Comparison of ENCODE assay signal across 7 cellular contexts in genomic region chr6:33418690-33419291, GRCh38. TPM values are rescaled to one million over a fixed set of nuclear protein-coding genes. Genes with fewer than 3 reads are reported as not detected.
DNase-seq lines count a peak whose midpoint lies in the region; ATAC-seq and TF ChIP-seq lines count a peak whose summit lies in the region.

No MANE protein-coding gene starts in this region.

- intact Hi-C loops in activated CD4-positive, alpha-beta memory T cell treated with anti-CD3 and anti-CD28 coated beads for 36 hours (cut with micrococcal nuclease): loop anchor here (1.0 to 10.0 kb wide), 12 partner anchors 8 to 1224 kb away; partner anchors contain the start of genes BRD2, GPSM3, KIFC1 and PBX2
- intact Hi-C loops in gastrocnemius medialis (cut with DNase I; ENCODE audit: low total_unique reads): loop anchor here (1.0 to 5.0 kb wide), 2 partner anchors 8 to 216 kb away; partner anchors contain the start of genes HSD17B8, RXRB and SLC39A7

- CTCF ChIA-PET in activated CD4-positive, alpha-beta memory T cell treated with anti-CD3 and anti-CD28 coated beads for 36 hours (lab: Charles Lee): interaction anchor here (0.9 to 1.7 kb wide), 8 partner anchors 10 to 169 kb away, joined by 3 to 9 read pairs (median 4); no protein-coding TSS in a partner anchor

- H3K36me3 ChIP-seq in HUES48 (ENCODE audit: control insufficient read depth, insufficient read depth, low read length): peaks cover 36% of the 10 kb centered on the region
- peaks cover 0 to 28% of the 10 kb centered on the region in 2 donors for H3K36me3 ChIP-seq in gastrocnemius medialis

- peaks cover 53% of the 10 kb centered on the region for H3K4me1 Mint-ChIP-seq in activated CD4-positive, alpha-beta memory T cell treated with anti-CD3 and anti-CD28 coated beads for 36 hours (ENCODE audit: low read depth)

- H3K27ac Mint-ChIP-seq in activated CD4-positive, alpha-beta memory T cell treated with anti-CD3 and anti-CD28 coated beads for 36 hours: peak overlapping the region; percentile 99

- H3K27me3 Mint-ChIP-seq in activated CD4-positive, alpha-beta memory T cell treated with anti-CD3 and anti-CD28 coated beads for 36 hours: no peaks in the 10 kb centered on the region

- H3K9me3 Mint-ChIP-seq in activated CD4-positive, alpha-beta memory T cell treated with anti-CD3 and anti-CD28 coated beads for 36 hours: no peaks in the 10 kb centered on the region

- DNase-seq in activated CD4-positive, alpha-beta memory T cell treated with anti-CD3 and anti-CD28 coated beads for 36 hours: peak; percentile 86
- DNase-seq in fibroblast of pulmonary artery (ENCODE audit: low read depth): peak; percentile 46
- no peak for DNase-seq in gastrocnemius medialis
- DNase-seq in H4 (ENCODE audit: low spot score): no peak
- no peak for DNase-seq in NCI-H1092 treated with DMSO at 0.1 percent for 48 hours (lab: John Stamatoyannopoulos, UW)

- POLR2A ChIA-PET in activated CD4-positive, alpha-beta memory T cell treated with anti-CD3 and anti-CD28 coated beads for 36 hours (lab: Charles Lee): interaction anchor here (0.6 to 1.8 kb wide), 5 partner anchors 10 to 447 kb away, joined by 3 to 6 read pairs (median 3); partner anchors contain the start of genes KIFC1, ZBTB22 and ZBTB9

- TF ChIP-seq CTCF in fibroblast of pulmonary artery (IDR thresholded peaks at IDR 0.05; ENCODE audit: low read length, missing control alignments) (no peak), gastrocnemius medialis (IDR thresholded peaks at IDR 0.05 in 4 of 5, conservative IDR thresholded peaks at IDR 0.05 in 1 of 5) (no peak)

- H3K27ac ChIP-seq in HUES48 (ENCODE audit: low read depth, low read length) (peak overlapping the region; percentile 98), gastrocnemius medialis (peak overlapping the region; percentile 84 to 94 (median 88))

- H3K9me3 ChIP-seq in HUES48 (ENCODE audit: control insufficient read depth, insufficient read depth, low read length) (no peaks in the 10 kb centered on the region), gastrocnemius medialis (no peaks in the 10 kb centered on the region)

- ATAC-seq in gastrocnemius medialis: no peak
- no peak for ATAC-seq in HG03095 (IDR thresholded peaks at IDR 0.05; ENCODE audit: unreplicated experiment)

- peak overlapping the region; percentile 75 for H3K9ac ChIP-seq in HUES48 (ENCODE audit: low read depth, low read length)

- H3K4me3 Mint-ChIP-seq in activated CD4-positive, alpha-beta memory T cell treated with anti-CD3 and anti-CD28 coated beads for 36 hours: peak overlapping the region; percentile 94

- peaks cover 28% of the 10 kb centered on the region for H3K36me3 Mint-ChIP-seq in activated CD4-positive, alpha-beta memory T cell treated with anti-CD3 and anti-CD28 coated beads for 36 hours

- peak overlapping the region; percentile 84 for H3K4me3 ChIP-seq in HUES48 (ENCODE audit: low read depth, low read length)
- H3K4me3 ChIP-seq in fibroblast of pulmonary artery (replicated peaks; ENCODE audit: low read depth, low read length): peak overlapping the region; percentile 35
- peak overlapping the region; percentile 49 to 70 (median 60) for H3K4me3 ChIP-seq in gastrocnemius medialis

- in situ Hi-C loops in gastrocnemius medialis (cut with MboI; ENCODE audit: low sequenced_read_pairs in 4 of 4): loop anchor here in 1 of 4 donors (25.0 kb wide), 1 partner anchor 456 kb away; the partner anchor contains the start of genes BRD2 and HLA-DMA

- no peak for TF ChIP-seq POLR2A in gastrocnemius medialis (IDR thresholded peaks at IDR 0.05)

- no peaks in the 10 kb centered on the region for H3K27me3 ChIP-seq in HUES48 (ENCODE audit: control insufficient read depth, insufficient read depth, low read length)
- H3K27me3 ChIP-seq in gastrocnemius medialis: no peaks in the 10 kb centered on the region

- H3K4me1 ChIP-seq in HUES48 (ENCODE audit: control insufficient read depth, insufficient read depth, low read length) (peaks cover 25% of the 10 kb centered on the region), gastrocnemius medialis (peaks cover 20 to 22% of the 10 kb centered on the region in 2 donors)

RNA-seq across cellular contexts. Expression of gene CUTA, which starts 0.9 kb away (rescaled TPM):
- 100 to 1,000 TPM; 190 to 198 TPM for total RNA-seq in activated CD4-positive, alpha-beta memory T cell treated with anti-CD3 and anti-CD28 coated beads for 36 hours
- total RNA-seq in gastrocnemius medialis: 100 to 1,000 TPM in 2 of 4 donors, 10 to 100 TPM in 2; 69.9 to 119 (median 93.2) TPM
- 183 and 222 TPM in 2 replicates for total RNA-seq in H4 (2014; rRNA removed; shearing (Covaris generic))

RNA-seq across cellular contexts. Expression of gene SYNGAP1, which starts 1.1 kb away (rescaled TPM):
- 10 to 100 TPM; 34.3 to 35.8 TPM for total RNA-seq in activated CD4-positive, alpha-beta memory T cell treated with anti-CD3 and anti-CD28 coated beads for 36 hours
- total RNA-seq in gastrocnemius medialis: 1 to 10 TPM in 3 of 4 donors, under 1 TPM in 1; 0.71 to 2.3 (median 1.3) TPM
- total RNA-seq in H4 (2014; rRNA removed; shearing (Covaris generic)): 0.37 and 0.75 TPM in 2 replicates

RNA-seq across cellular contexts. Expression of gene PHF1, which starts 8.0 kb away (rescaled TPM):
- 10 to 100 TPM; 32.4 to 42.3 TPM for total RNA-seq in activated CD4-positive, alpha-beta memory T cell treated with anti-CD3 and anti-CD28 coated beads for 36 hours
- 10 to 100 TPM; 53.5 to 65.8 (median 62.9) TPM for total RNA-seq in gastrocnemius medialis
- total RNA-seq in H4 (2014; rRNA removed; shearing (Covaris generic)): 20.4 and 20.5 TPM in 2 replicates

RNA-seq across cellular contexts. Expression of gene KIFC1, which starts 27.2 kb away (rescaled TPM):
- total RNA-seq in activated CD4-positive, alpha-beta memory T cell treated with anti-CD3 and anti-CD28 coated beads for 36 hours: 100 to 1,000 TPM in 1 of 2 experiments, 10 to 100 TPM in 1; 94.6 to 103 TPM
- 1 to 10 TPM in 1 of 4 donors, under 1 TPM in 1, not detected in 2; 0.64 to 1.4 TPM for total RNA-seq in gastrocnemius medialis
- 52.4 and 67.2 TPM in 2 replicates for total RNA-seq in H4 (2014; rRNA removed; shearing (Covaris generic))

RNA-seq across cellular contexts. Expression of gene ZBTB9, which starts 35.6 kb away (rescaled TPM):
- 10 to 100 TPM in 1 of 2 experiments, 1 to 10 TPM in 1; 9.7 to 10.1 TPM for total RNA-seq in activated CD4-positive, alpha-beta memory T cell treated with anti-CD3 and anti-CD28 coated beads for 36 hours
- total RNA-seq in gastrocnemius medialis: 1 to 10 TPM in 2 of 4 donors, under 1 TPM in 2; 0.82 to 2.2 (median 1.2) TPM
- total RNA-seq in H4 (2014; rRNA removed; shearing (Covaris generic)): 5.6 and 7.6 TPM in 2 replicates

Comparison
In these comparisons a context has a peak if more than half of its experiments do, and no peak if none do; other contexts are left out.
1. DNase-seq: peak in activated CD4-positive, alpha-beta memory T cell treated with anti-CD3 and anti-CD28 coated beads for 36 hours (single experiment) and fibroblast of pulmonary artery (single experiment); none in gastrocnemius medialis (0 of 2), H4 (single experiment) and NCI-H1092 treated with DMSO at 0.1 percent for 48 hours (single experiment).
2. RNA of gene SYNGAP1, which starts 1.1 kb away (total RNA-seq): 34.3 to 35.8 TPM in activated CD4-positive, alpha-beta memory T cell treated with anti-CD3 and anti-CD28 coated beads for 36 hours; 0.71 to 2.3 TPM in gastrocnemius medialis and 0.37 to 0.75 TPM in H4; every median in the first group is over 10 times any median in the second.
3. Peak in every context shown above with its lines, with median percentiles within 50 percentile points of each other: H3K4me3 ChIP-seq.